Comparison of ENCODE assay signal across 10 cellular contexts in the genomic region with DNA sequence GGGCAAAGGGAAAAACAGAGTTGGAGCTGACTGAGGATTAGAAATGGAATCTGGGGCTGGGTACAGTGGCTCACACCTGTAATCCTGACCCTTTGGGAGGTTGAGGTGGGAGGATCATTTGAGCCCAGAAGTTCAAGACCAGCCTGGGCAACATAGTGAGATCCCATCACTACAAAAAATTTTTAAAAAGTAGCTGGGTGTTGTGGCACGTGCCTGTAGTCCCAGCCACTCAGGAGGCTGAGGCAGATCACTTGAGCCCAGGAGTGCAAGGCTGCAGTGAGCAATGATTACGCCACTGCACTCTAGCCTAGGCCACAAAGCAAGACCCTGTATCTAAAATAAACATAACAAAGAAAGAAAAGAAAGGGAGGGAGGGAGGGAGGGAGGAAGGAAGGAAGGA. TPM values are rescaled to one million over a fixed set of nuclear protein-coding genes. Genes with fewer than 3 reads are reported as not detected.
"Had no signal": no experiment of that assay in that cellular context is flagged by ENCODE, and none has a peak within 500 bp of the region (broad histone marks: within the 10 kb centered on the region; RNA-seq: fewer than 3 reads in every experiment).

No MANE protein-coding gene starts in this region.

- DNase-seq: GM23248, GOT3, H9, HCEC 1CT, HFFc6, IMR-90, KG1 had no signal

- H3K4me3 Mint-ChIP-seq: H9, HFFc6 had no signal

- ATAC-seq: K562 had no signal

- H3K9me3 Mint-ChIP-seq: H9, HFFc6 had no signal

- H3K27ac ChIP-seq: GM23248, HL-60 had no signal

- H3K27ac Mint-ChIP-seq: H9, HFFc6 had no signal

- H3K4me3 ChIP-seq: GM23248, K562 had no signal

RNA-seq across cellular contexts. Expression of gene CACNA1C, which starts 33.7 kb away (rescaled TPM):
- total RNA-seq: HT1080, K562 had no signal
